Comparison of ENCODE assay signal across 8 cellular contexts in genomic region chr6:43058511-43058910, GRCh38. TPM values are rescaled to one million over a fixed set of nuclear protein-coding genes. Genes with fewer than 3 reads are reported as not detected.
DNase-seq lines count a peak whose midpoint lies in the region; ATAC-seq and TF ChIP-seq lines count a peak whose summit lies in the region.

No MANE protein-coding gene starts in this region.

- no peaks in the 10 kb centered on the region for H3K27me3 Mint-ChIP-seq in natural killer cell (ENCODE audit: low read depth in 2 of 2)

- peaks cover 28 to 43% of the 10 kb centered on the region in 2 donors for H3K4me1 Mint-ChIP-seq in natural killer cell

- peak overlapping the region; percentile 97 for H3K4me3 ChIP-seq in BLaER1
- H3K4me3 ChIP-seq in Loucy (ENCODE audit: low read length, poor library complexity, severe bottlenecking): peak overlapping the region; percentile 83
- peak overlapping the region; percentile 77 for H3K4me3 ChIP-seq in choroid plexus epithelial cell (ENCODE audit: low read depth, low read length)

- no peak for TF ChIP-seq CTCF in Loucy (conservative IDR thresholded peaks at IDR 0.05; ENCODE audit: low read length)
- no peak for TF ChIP-seq CTCF in choroid plexus epithelial cell (conservative IDR thresholded peaks at IDR 0.05; ENCODE audit: low read depth, low read length)
- no peak for TF ChIP-seq CTCF in natural killer cell (IDR thresholded peaks at IDR 0.05)

- peaks cover 45% of the 10 kb centered on the region for H3K36me3 ChIP-seq in BLaER1
- no peaks in the 10 kb centered on the region for H3K36me3 ChIP-seq in Loucy (ENCODE audit: insufficient read depth, low read length)

- H3K4me2 ChIP-seq in BLaER1 (peak overlapping the region; percentile 98), Loucy (ENCODE audit: low read depth, low read length, poor library complexity, severe bottlenecking) (peak overlapping the region; percentile 96)

- no peak overlapping the region; the same call in 1 of the 2 replicates for H2AFZ ChIP-seq in Loucy (ENCODE audit: low read length)

- DNase-seq in choroid plexus epithelial cell (ENCODE audit: low read depth) (no peak), natural killer cell (no peak), SKM-1 (lab: John Stamatoyannopoulos, UW; ENCODE audit: unreplicated experiment) (no peak), cerebellar nuclear complex (lab: John Stamatoyannopoulos, UW) (no peak), HEK293T (ENCODE audit: extremely low spot score) (no peak)
- no peak for DNase-seq in stimulated activated CD8-positive, alpha-beta memory T cell treated with anti-CD3 and anti-CD28 coated beads, Interleukin-4, amount 100 ng/mL, for 48 hours

- no peaks in the 10 kb centered on the region for H4K20me1 ChIP-seq in BLaER1
- no peaks in the 10 kb centered on the region for H4K20me1 ChIP-seq in Loucy (ENCODE audit: insufficient read depth, low read length, poor library complexity, severe bottlenecking)

- H3K27me3 ChIP-seq in BLaER1: no peaks in the 10 kb centered on the region
- no peaks in the 10 kb centered on the region for H3K27me3 ChIP-seq in Loucy (ENCODE audit: insufficient read depth, low read length, poor library complexity, severe bottlenecking)

- H3K36me3 Mint-ChIP-seq in natural killer cell: no peaks in the 10 kb centered on the region

- H3K4me1 ChIP-seq in BLaER1 (peaks cover 38% of the 10 kb centered on the region), Loucy (ENCODE audit: insufficient read depth, low read length, poor library complexity, severe bottlenecking) (peaks cover 26% of the 10 kb centered on the region)

- H3K9me3 Mint-ChIP-seq in natural killer cell: no peaks in the 10 kb centered on the region

- H3K9me2 ChIP-seq in Loucy (replicated peaks; ENCODE audit: low read depth, low read length): no peaks in the 10 kb centered on the region

- H3F3A ChIP-seq in Loucy (ENCODE audit: low read depth): no peaks in the 10 kb centered on the region

- H3K4me3 Mint-ChIP-seq in natural killer cell: peak overlapping the region; percentile 96

- peak overlapping the region; percentile 98 to 99 for H3K27ac Mint-ChIP-seq in natural killer cell

- H3K9ac ChIP-seq in BLaER1 (peak overlapping the region; percentile 92), Loucy (ENCODE audit: low read depth, low read length, poor library complexity, severe bottlenecking) (peak overlapping the region; percentile 86)

- H3K27ac ChIP-seq in BLaER1: peak overlapping the region; percentile 93

- H3K79me2 ChIP-seq in Loucy (ENCODE audit: insufficient read depth, low read length): peaks cover 38% of the 10 kb centered on the region

- H3K9me3 ChIP-seq in BLaER1 (no peaks in the 10 kb centered on the region), Loucy (ENCODE audit: insufficient read depth, low read depth, low read length) (no peaks in the 10 kb centered on the region)

- POLR2A ChIA-PET in HEK293T (lab: Yijun Ruan, JAX): interaction anchor here (0.8 to 2.4 kb wide), 10 partner anchors 9 to 129 kb away, joined by 3 to 20 read pairs (median 8); partner anchors contain the start of genes CNPY3, KLHDC3, MEA1 and PEX6

- CTCF ChIA-PET in HEK293T (lab: Yijun Ruan, JAX): no interaction called here

- intact Hi-C loops in natural killer cell (cut with micrococcal nuclease): loop anchor here (2.0 kb wide), 1 partner anchor 80 kb away; the partner anchor contains the start of gene PEX6

- ATAC-seq in natural killer cell: no peak

TF ChIP-seq in HEK293T, 16 proteins besides CTCF, POLR2A, EP300 and RAD21:
- TF ChIP-seq HDGF (IDR thresholded peaks at IDR 0.05; ENCODE audit: borderline replicate concordance): no peak
- no peak for TF ChIP-seq PKNOX1 (IDR thresholded peaks at IDR 0.05)
- TF ChIP-seq BHLHE40 (IDR thresholded peaks at IDR 0.05; ENCODE audit: borderline replicate concordance): no peak
- no peak for TF ChIP-seq CTBP1 (IDR thresholded peaks at IDR 0.05; ENCODE audit: borderline replicate concordance)

RNA-seq across cellular contexts. Expression of gene MRPL2, which starts 0.7 kb away (rescaled TPM):
- total RNA-seq in natural killer cell: 10 to 100 TPM; 33.4 to 38.4 (median 33.9) TPM

RNA-seq across cellular contexts. Expression of gene KLC4, which starts 0.9 kb away (rescaled TPM):
- 10 to 100 TPM; 35.9 to 39.4 (median 37.4) TPM for total RNA-seq in natural killer cell

RNA-seq across cellular contexts. Expression of gene CUL7, which starts 4.9 kb away (rescaled TPM):
- total RNA-seq in natural killer cell: 10 to 100 TPM in 1 of 3 donors, 1 to 10 TPM in 2; 9.6 to 10.1 (median 9.9) TPM

RNA-seq across cellular contexts. Expression of gene PTK7, which starts 17.6 kb away (rescaled TPM):
- total RNA-seq in natural killer cell: 1 to 10 TPM; 1.7 to 5.6 (median 2.8) TPM

RNA-seq across cellular contexts. Expression of gene RRP36, which starts 37.1 kb away (rescaled TPM):
- 10 to 100 TPM; 33.1 to 43.9 (median 38.7) TPM for total RNA-seq in natural killer cell
